ENCODE assay signal across 8 cellular contexts in the genomic region with DNA sequence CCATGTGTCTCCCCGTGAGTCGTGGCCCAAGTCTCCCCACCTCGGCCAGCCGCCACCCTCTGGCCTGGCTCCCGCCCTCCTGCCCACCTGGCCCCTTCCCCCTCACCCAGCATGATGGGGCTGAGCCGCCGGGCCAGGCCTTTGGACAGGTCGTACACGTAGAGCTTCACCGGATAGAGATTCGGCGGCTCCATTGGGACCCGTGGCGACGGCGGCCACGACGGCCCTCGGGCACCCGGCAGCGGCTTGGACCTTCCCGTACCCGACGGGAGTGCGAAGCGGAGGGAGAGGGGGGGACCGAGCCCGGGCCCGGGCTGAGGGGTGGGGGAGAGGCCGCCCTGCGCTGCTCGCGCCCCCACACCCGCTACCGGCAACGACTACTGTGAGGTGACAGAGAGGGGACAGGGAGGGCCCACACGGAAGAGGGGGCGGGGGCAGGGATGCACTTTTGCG. TPM values are rescaled to one million over a fixed set of nuclear protein-coding genes. Genes with fewer than 3 reads are reported as not detected.
DNase-seq lines count a peak whose midpoint lies in the region; ATAC-seq and TF ChIP-seq lines count a peak whose summit lies in the region.

TSS of gene DESI1 (minus strand) at position 398 of the 453 bp plus-strand sequence. CDS start at position 194, 204 bp downstream.

- intact Hi-C loops in CD8-positive, alpha-beta T cell (cut with DNase I, micrococcal nuclease), result loop anchor here (1.0 to 5.0 kb wide), 14 partner anchors 30 to 992 kb away; partner anchors contain the start of genes ACO2 (in 2 of the 2), SNU13 (in 2 of the 2), TEF (in 2 of the 2) and PMM1 (in 1 of the 2)
- intact Hi-C loops in activated T-helper 1 cell treated with anti-CD3 and anti-CD28 coated beads, Interleukin-12 subunit alpha, Interleukin-12 subunit beta, Interleukin-2, Interleukin-4 antibody, amounts not matched to agents 30 ng/mL and 10 ng/mL and 1 ng/mL, durations not matched to agents 14 hours and 24 hours and 36 hours (cut with micrococcal nuclease), result loop anchor here (1.0 to 10.0 kb wide), 15 partner anchors 16 to 669 kb away; partner anchors contain the start of genes NAGA, PHETA2, PHF5A and POLR3H
- intact Hi-C loops in heart right ventricle (cut with DNase I), result loop anchor here in 2 of 10 donors (1.0 kb wide), 2 partner anchors 68 to 76 kb away; partner anchors contain the start of genes POLR3H (in 1 of the 2) and SNU13 (in 1 of the 2)

- POLR2A ChIA-PET in CD8-positive, alpha-beta T cell (lab: Charles Lee), result interaction anchor here (0.6 to 3.4 kb wide), 11 partner anchors 23 to 1157 kb away, joined by 3 to 37 read pairs (median 5); partner anchors contain the start of genes ACO2, PHF5A, PMM1 and RANGAP1

- H3K9me3 Mint-ChIP-seq in CD8-positive, alpha-beta T cell, result no peaks in the 10 kb centered on the region
- no peaks in the 10 kb centered on the region for H3K9me3 Mint-ChIP-seq in activated T-helper 1 cell treated with anti-CD3 and anti-CD28 coated beads, Interleukin-12 subunit alpha, Interleukin-12 subunit beta, Interleukin-2, Interleukin-4 antibody, amounts not matched to agents 30 ng/mL and 10 ng/mL and 1 ng/mL, durations not matched to agents 14 hours and 24 hours and 36 hours

- H3K27me3 Mint-ChIP-seq in CD8-positive, alpha-beta T cell (ENCODE audit: low read depth), result no peaks in the 10 kb centered on the region
- no peaks in the 10 kb centered on the region for H3K27me3 Mint-ChIP-seq in activated T-helper 1 cell treated with anti-CD3 and anti-CD28 coated beads, Interleukin-12 subunit alpha, Interleukin-12 subunit beta, Interleukin-2, Interleukin-4 antibody, amounts not matched to agents 30 ng/mL and 10 ng/mL and 1 ng/mL, durations not matched to agents 14 hours and 24 hours and 36 hours (ENCODE audit: insufficient read depth)

- H3K9me3 ChIP-seq in CD8-positive, alpha-beta T cell (ENCODE audit: low read length), result no peaks in the 10 kb centered on the region
- H3K9me3 ChIP-seq in heart right ventricle, result no peaks in the 10 kb centered on the region

- no peak for DNase-seq in CD8-positive, alpha-beta T cell
- no peak for DNase-seq in activated T-helper 1 cell treated with anti-CD3 and anti-CD28 coated beads, Interleukin-12 subunit alpha, Interleukin-12 subunit beta, Interleukin-2, Interleukin-4 antibody, amounts not matched to agents 30 ng/mL and 10 ng/mL and 1 ng/mL, durations not matched to agents 14 hours and 24 hours and 36 hours (ENCODE audit: low spot score)
- no peak for DNase-seq in heart right ventricle
- DNase-seq in pulmonary artery endothelial cell (ENCODE audit: low read depth, low spot score), result no peak
- no peak for DNase-seq in NCI-H2196 treated with DMSO at 0.1 percent for 48 hours (lab: John Stamatoyannopoulos, UW; ENCODE audit: unreplicated experiment)

- H3K4me3 Mint-ChIP-seq in CD8-positive, alpha-beta T cell, result peak within 1 kb of the TSS; percentile 100
- H3K4me3 Mint-ChIP-seq in activated T-helper 1 cell treated with anti-CD3 and anti-CD28 coated beads, Interleukin-12 subunit alpha, Interleukin-12 subunit beta, Interleukin-2, Interleukin-4 antibody, amounts not matched to agents 30 ng/mL and 10 ng/mL and 1 ng/mL, durations not matched to agents 14 hours and 24 hours and 36 hours, result peak within 1 kb of the TSS; percentile 93

- WGBS in heart right ventricle, 2 donors, result 0% methylated on average over 39 of the region's 39 CpGs

- no peak for TF ChIP-seq CTCF in CD8-positive, alpha-beta T cell (IDR thresholded peaks at IDR 0.05)
- TF ChIP-seq CTCF in heart right ventricle (IDR thresholded peaks at IDR 0.05), result no peak

- ATAC-seq in CD8-positive, alpha-beta T cell, result no peak
- ATAC-seq in GM19395 (IDR thresholded peaks at IDR 0.05; ENCODE audit: unreplicated experiment) (peak; percentile 26), HG03521 (IDR thresholded peaks at IDR 0.05; ENCODE audit: unreplicated experiment) (peak; percentile 19), heart right ventricle (peak in 2 of 8 donors; percentile 24 to 70), HG03442 (IDR thresholded peaks at IDR 0.05; ENCODE audit: unreplicated experiment) (no peak)

- H3K4me1 ChIP-seq in CD8-positive, alpha-beta T cell (ENCODE audit: insufficient read depth, low read length), result peaks cover 25% of the 10 kb centered on the region
- H3K4me1 ChIP-seq in heart right ventricle, result peaks cover 10 to 54% (median 36%) of the 10 kb centered on the region in 9 donors

- H3K36me3 ChIP-seq in CD8-positive, alpha-beta T cell (ENCODE audit: insufficient read depth, low read length), result peaks cover 6% of the 10 kb centered on the region
- peaks cover 0 to 39% (median 25%) of the 10 kb centered on the region in 9 donors for H3K36me3 ChIP-seq in heart right ventricle

- peaks cover 52% of the 10 kb centered on the region for H3K4me1 Mint-ChIP-seq in CD8-positive, alpha-beta T cell (ENCODE audit: low read depth)
- H3K4me1 Mint-ChIP-seq in activated T-helper 1 cell treated with anti-CD3 and anti-CD28 coated beads, Interleukin-12 subunit alpha, Interleukin-12 subunit beta, Interleukin-2, Interleukin-4 antibody, amounts not matched to agents 30 ng/mL and 10 ng/mL and 1 ng/mL, durations not matched to agents 14 hours and 24 hours and 36 hours (ENCODE audit: low read depth), result peaks cover 51% of the 10 kb centered on the region

- CTCF ChIA-PET in CD8-positive, alpha-beta T cell (lab: Charles Lee), result interaction anchor here (0.6 to 0.8 kb wide), 2 partner anchors 88 to 213 kb away, joined by 3 read pairs; partner anchors contain the start of gene SREBF2

- H3K27ac ChIP-seq in CD8-positive, alpha-beta T cell (ENCODE audit: low read depth, low read length), result peak within 1 kb of the TSS; percentile 95
- peak within 1 kb of the TSS; percentile 89 to 99 (median 96) for H3K27ac ChIP-seq in heart right ventricle

- H3K27me3 ChIP-seq in CD8-positive, alpha-beta T cell (ENCODE audit: insufficient read depth, low read length), result no peaks in the 10 kb centered on the region
- no peaks in the 10 kb centered on the region for H3K27me3 ChIP-seq in heart right ventricle

- H3K36me3 Mint-ChIP-seq in CD8-positive, alpha-beta T cell, result peaks cover 29% of the 10 kb centered on the region
- peaks cover 29% of the 10 kb centered on the region for H3K36me3 Mint-ChIP-seq in activated T-helper 1 cell treated with anti-CD3 and anti-CD28 coated beads, Interleukin-12 subunit alpha, Interleukin-12 subunit beta, Interleukin-2, Interleukin-4 antibody, amounts not matched to agents 30 ng/mL and 10 ng/mL and 1 ng/mL, durations not matched to agents 14 hours and 24 hours and 36 hours (ENCODE audit: low read depth)

- peak within 1 kb of the TSS; percentile 84 for H3K4me3 ChIP-seq in CD8-positive, alpha-beta T cell (ENCODE audit: low read depth, low read length)
- peak within 1 kb of the TSS; percentile 75 to 99 (median 87) for H3K4me3 ChIP-seq in heart right ventricle

- peak within 1 kb of the TSS; percentile 100 for H3K27ac Mint-ChIP-seq in CD8-positive, alpha-beta T cell
- H3K27ac Mint-ChIP-seq in activated T-helper 1 cell treated with anti-CD3 and anti-CD28 coated beads, Interleukin-12 subunit alpha, Interleukin-12 subunit beta, Interleukin-2, Interleukin-4 antibody, amounts not matched to agents 30 ng/mL and 10 ng/mL and 1 ng/mL, durations not matched to agents 14 hours and 24 hours and 36 hours, result peak within 1 kb of the TSS; percentile 94

RNA-seq across cellular contexts. Expression of gene DESI1, which starts in this region (rescaled TPM):
- 10 to 100 TPM; 12.0 to 12.6 TPM for total RNA-seq in CD8-positive, alpha-beta T cell
- total RNA-seq in activated T-helper 1 cell treated with anti-CD3 and anti-CD28 coated beads, Interleukin-12 subunit alpha, Interleukin-12 subunit beta, Interleukin-2, Interleukin-4 antibody, amounts not matched to agents 30 ng/mL and 10 ng/mL and 1 ng/mL, durations not matched to agents 14 hours and 24 hours and 36 hours, result 84.8 and 86.4 TPM in 2 replicates
- total RNA-seq in heart right ventricle (10 to 100 TPM; 27.6 to 49.6 (median 36.0) TPM), pulmonary artery endothelial cell (18.6 and 30.1 TPM in 2 replicates)
- polyA plus RNA-seq in heart right ventricle, result 10 to 100 TPM; 22.7 to 73.1 TPM

Comparison
In these comparisons a context has a peak if more than half of its experiments do, and no peak if none do; other contexts are left out.
1. ATAC-seq: peak in GM19395 (single experiment) and HG03521 (single experiment); none in CD8-positive, alpha-beta T cell (single experiment) and HG03442 (single experiment).